Comparison of ENCODE assay signal across 8 cellular contexts in the genomic region with DNA sequence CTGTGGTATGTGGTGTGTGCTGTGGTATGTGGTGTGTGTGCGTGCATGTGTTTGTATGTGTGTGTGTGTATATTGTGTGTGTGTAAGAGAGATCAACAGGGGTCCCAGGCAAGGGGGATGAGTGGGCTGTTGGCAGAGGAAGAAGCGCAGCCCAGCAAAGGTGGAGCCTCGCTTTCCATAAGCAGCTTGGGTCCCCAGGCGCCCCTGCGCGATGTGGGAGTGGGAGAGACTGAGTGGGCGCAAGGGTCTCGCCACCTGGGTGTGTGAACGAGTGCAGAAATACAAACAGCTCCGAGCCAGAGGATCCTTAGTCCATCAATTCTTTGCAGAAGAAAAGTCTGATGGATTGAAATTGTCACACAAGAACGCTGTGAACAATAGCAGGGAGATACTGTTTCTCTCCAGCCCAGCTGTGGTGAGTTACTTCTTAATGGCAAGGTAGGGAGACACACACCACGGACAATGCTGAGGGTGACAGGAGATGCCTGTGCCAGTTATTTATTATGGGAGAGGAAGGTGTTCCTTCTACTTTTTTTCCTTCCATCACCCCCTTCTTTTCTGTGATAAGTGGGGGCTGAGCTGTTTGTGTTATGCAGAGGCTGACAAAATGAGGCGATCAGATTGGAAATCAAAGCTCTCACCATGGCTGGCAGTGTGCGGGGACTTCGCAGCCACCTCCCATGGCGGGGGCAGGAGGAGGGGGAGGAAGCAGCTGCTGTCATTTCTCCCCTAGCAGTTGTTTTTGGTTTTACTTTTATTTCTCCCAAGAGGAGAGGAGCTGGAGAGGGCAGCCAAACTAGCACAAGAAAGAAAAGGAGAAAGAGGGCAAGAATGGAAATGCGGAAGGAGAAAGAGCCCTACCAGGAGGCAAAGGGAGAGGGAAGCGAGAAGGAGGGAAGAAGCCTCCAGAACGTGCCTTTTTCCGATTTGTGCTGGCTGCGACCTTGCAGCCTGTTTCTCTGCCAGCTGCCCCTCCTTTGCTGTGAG.
DNase-seq lines count a peak whose midpoint lies in the region; ATAC-seq and TF ChIP-seq lines count a peak whose summit lies in the region.

No MANE protein-coding gene starts in this region.

- peak overlapping the region; percentile 88 for H3K4me2 ChIP-seq in smooth muscle cell

- peaks cover 8% of the 10 kb centered on the region for H3K4me1 ChIP-seq in smooth muscle cell (ENCODE audit: low read depth)

- peak overlapping the region; percentile 45 for H3K4me3 ChIP-seq in smooth muscle cell

- no peaks in the 10 kb centered on the region for H3K36me3 Mint-ChIP-seq in activated T-helper 2 cell treated with anti-CD3 and anti-CD28 coated beads, Interferon-gamma antibody, Interleukin-2, Interleukin-4, amounts not matched to agents 10 μg/mL and 5 μg/mL and 100 μg/mL, durations not matched to agents 14 hours and 24 hours and 36 hours (ENCODE audit: low read depth)
- no peaks in the 10 kb centered on the region for H3K36me3 Mint-ChIP-seq in naive thymus-derived CD8-positive, alpha-beta T cell

- H4K20me1 ChIP-seq in smooth muscle cell (ENCODE audit: low read depth): no peaks in the 10 kb centered on the region

- no peak overlapping the region for H3K9ac ChIP-seq in smooth muscle cell (ENCODE audit: low read depth)

- no peaks in the 10 kb centered on the region for H3K27me3 ChIP-seq in smooth muscle cell (ENCODE audit: low read depth)

- TF ChIP-seq CTCF in smooth muscle cell (IDR thresholded peaks at IDR 0.05; ENCODE audit: borderline replicate concordance, insufficient read depth, poor library complexity, severe bottlenecking): no peak

- POLR2A ChIA-PET in naive thymus-derived CD8-positive, alpha-beta T cell (lab: Charles Lee): no interaction called here

- H3K27me3 Mint-ChIP-seq in activated T-helper 2 cell treated with anti-CD3 and anti-CD28 coated beads, Interferon-gamma antibody, Interleukin-2, Interleukin-4, amounts not matched to agents 10 μg/mL and 5 μg/mL and 100 μg/mL, durations not matched to agents 14 hours and 24 hours and 36 hours (ENCODE audit: low read depth): no peaks in the 10 kb centered on the region
- peaks cover 0 to 21% (median 3%) of the 10 kb centered on the region in 5 donors for H3K27me3 Mint-ChIP-seq in naive thymus-derived CD8-positive, alpha-beta T cell

- peak overlapping the region; percentile 67 for H2AFZ ChIP-seq in smooth muscle cell (ENCODE audit: low read depth)

- H3K9me3 ChIP-seq in smooth muscle cell (replicated peaks; ENCODE audit: low read depth): no peaks in the 10 kb centered on the region

- no peaks in the 10 kb centered on the region for H3K36me3 ChIP-seq in smooth muscle cell (ENCODE audit: low read depth)

- ATAC-seq in HG02610 (IDR thresholded peaks at IDR 0.05; ENCODE audit: unreplicated experiment): peak; percentile 46
- peak; percentile 53 to 60 for ATAC-seq in left cardiac atrium
- ATAC-seq in naive thymus-derived CD8-positive, alpha-beta T cell: no peak

- H3K4me1 Mint-ChIP-seq in activated T-helper 2 cell treated with anti-CD3 and anti-CD28 coated beads, Interferon-gamma antibody, Interleukin-2, Interleukin-4, amounts not matched to agents 10 μg/mL and 5 μg/mL and 100 μg/mL, durations not matched to agents 14 hours and 24 hours and 36 hours (ENCODE audit: low read depth): no peaks in the 10 kb centered on the region
- peaks cover 0 to 2% (median 0%) of the 10 kb centered on the region in 4 donors for H3K4me1 Mint-ChIP-seq in naive thymus-derived CD8-positive, alpha-beta T cell

- H3F3A ChIP-seq in smooth muscle cell (ENCODE audit: low read depth): no peaks in the 10 kb centered on the region

- 35% methylated on average over 20 of the region's 21 CpGs for WGBS in smooth muscle cell (ENCODE audit: low lambda C conversion rate)

- H3K79me2 ChIP-seq in smooth muscle cell (ENCODE audit: low read depth): no peaks in the 10 kb centered on the region

- H3K27ac Mint-ChIP-seq in activated T-helper 2 cell treated with anti-CD3 and anti-CD28 coated beads, Interferon-gamma antibody, Interleukin-2, Interleukin-4, amounts not matched to agents 10 μg/mL and 5 μg/mL and 100 μg/mL, durations not matched to agents 14 hours and 24 hours and 36 hours: no peak overlapping the region
- H3K27ac Mint-ChIP-seq in naive thymus-derived CD8-positive, alpha-beta T cell: no peak overlapping the region

- DNase-seq in Ammon's horn (ENCODE audit: low spot score) (peak; percentile 77), SHP77 (lab: John Stamatoyannopoulos, UW) (peak; percentile 36 to 39), left cardiac atrium (no peak), smooth muscle cell (lab: John Stamatoyannopoulos, UW; ENCODE audit: unreplicated experiment) (no peak), 8988T (no peak)
- no peak for DNase-seq in activated T-helper 2 cell treated with anti-CD3 and anti-CD28 coated beads, Interferon-gamma antibody, Interleukin-2, Interleukin-4, amounts not matched to agents 10 μg/mL and 5 μg/mL and 100 μg/mL, durations not matched to agents 14 hours and 24 hours and 36 hours (ENCODE audit: low spot score)
- DNase-seq in naive thymus-derived CD8-positive, alpha-beta T cell: no peak

- intact Hi-C loops in left cardiac atrium (cut with DNase I): loop anchor here in 1 of 2 donors (2.0 to 10.0 kb wide), 4 partner anchors 189 to 276 kb away; no protein-coding TSS in a partner anchor
- intact Hi-C loops in activated T-helper 2 cell treated with anti-CD3 and anti-CD28 coated beads, Interferon-gamma antibody, Interleukin-2, Interleukin-4, amounts not matched to agents 10 μg/mL and 5 μg/mL and 100 μg/mL, durations not matched to agents 14 hours and 24 hours and 36 hours (cut with micrococcal nuclease): no loop called here

- H3K9me3 Mint-ChIP-seq in activated T-helper 2 cell treated with anti-CD3 and anti-CD28 coated beads, Interferon-gamma antibody, Interleukin-2, Interleukin-4, amounts not matched to agents 10 μg/mL and 5 μg/mL and 100 μg/mL, durations not matched to agents 14 hours and 24 hours and 36 hours: no peaks in the 10 kb centered on the region
- H3K9me3 Mint-ChIP-seq in naive thymus-derived CD8-positive, alpha-beta T cell: no peaks in the 10 kb centered on the region

- H3K4me3 Mint-ChIP-seq in activated T-helper 2 cell treated with anti-CD3 and anti-CD28 coated beads, Interferon-gamma antibody, Interleukin-2, Interleukin-4, amounts not matched to agents 10 μg/mL and 5 μg/mL and 100 μg/mL, durations not matched to agents 14 hours and 24 hours and 36 hours (ENCODE audit: low read depth): no peak overlapping the region
- H3K4me3 Mint-ChIP-seq in naive thymus-derived CD8-positive, alpha-beta T cell: no peak overlapping the region

- H3K27ac ChIP-seq in smooth muscle cell (ENCODE audit: low read depth): peak overlapping the region; percentile 49

Comparison
In these comparisons a context has a peak if more than half of its experiments do, and no peak if none do; other contexts are left out.
1. DNase-seq: peak in Ammon's horn (single experiment) and SHP77 (2 of 2); none in left cardiac atrium (single experiment), smooth muscle cell (single experiment), activated T-helper 2 cell treated with anti-CD3 and anti-CD28 coated beads, Interferon-gamma antibody, Interleukin-2, Interleukin-4, amounts not matched to agents 10 μg/mL and 5 μg/mL and 100 μg/mL, durations not matched to agents 14 hours and 24 hours and 36 hours (single experiment), naive thymus-derived CD8-positive, alpha-beta T cell (0 of 10) and 8988T (single experiment).
2. ATAC-seq: peak in HG02610 (single experiment) and left cardiac atrium (2 of 2); none in naive thymus-derived CD8-positive, alpha-beta T cell (0 of 2).